ENCODE assay signal across 10 cellular contexts in the genomic region with DNA sequence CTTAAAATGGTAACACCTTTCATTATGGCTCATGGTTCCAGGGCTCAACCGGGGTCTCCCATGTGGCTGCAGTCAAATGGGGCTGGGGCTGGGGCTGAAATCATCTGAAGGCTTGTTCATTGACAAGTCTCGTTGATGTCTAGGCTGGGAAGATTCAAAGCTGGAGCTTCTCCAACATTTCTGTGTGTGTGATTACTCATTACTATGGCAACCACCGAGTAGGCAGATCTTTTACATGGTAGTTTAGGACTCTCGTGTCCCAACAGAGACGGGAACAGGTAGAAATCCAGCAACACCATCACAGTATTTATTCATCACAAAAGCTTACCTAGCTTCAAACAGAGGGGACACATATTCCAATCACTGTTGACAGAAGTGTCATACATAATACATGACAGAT. TPM values are rescaled to one million over a fixed set of nuclear protein-coding genes. Genes with fewer than 3 reads are reported as not detected.
DNase-seq lines count a peak whose midpoint lies in the region; ATAC-seq and TF ChIP-seq lines count a peak whose summit lies in the region.
"Had no signal": no experiment of that assay in that cellular context is flagged by ENCODE, and none has a peak within 500 bp of the region (broad histone marks: within the 10 kb centered on the region; RNA-seq: fewer than 3 reads in every experiment).

No MANE protein-coding gene starts in this region.

- peaks cover 19 to 88% of the 10 kb centered on the region in 2 donors for H3K4me1 ChIP-seq in adrenal gland (replicated peaks in 1 of 2)

- H3K4me3 Mint-ChIP-seq in activated naive CD8-positive, alpha-beta T cell, result peak overlapping the region; percentile 63
- no peak overlapping the region for H3K4me3 Mint-ChIP-seq in activated naive CD8-positive, alpha-beta T cell treated with anti-CD3 and anti-CD28 coated beads, Interleukin-2, amount 50 U/mL, for 24 hours
- H3K4me3 Mint-ChIP-seq in stimulated activated effector memory CD8-positive, alpha-beta T cell treated with anti-CD3 and anti-CD28 coated beads, Interleukin-12 subunit alpha, Interleukin-12 subunit beta, amount 100 ng/mL, for 72 hours, result peak overlapping the region; percentile 16

- no peak overlapping the region for H3K4me3 ChIP-seq in adrenal gland
- H3K4me3 ChIP-seq: skin epidermis had no signal

- no peak for ATAC-seq in activated naive CD8-positive, alpha-beta T cell treated with anti-CD3 and anti-CD28 coated beads, Interleukin-2, amount 50 U/mL, for 24 hours
- ATAC-seq in stimulated activated effector memory CD8-positive, alpha-beta T cell treated with anti-CD3 and anti-CD28 coated beads, Interleukin-12 subunit alpha, Interleukin-12 subunit beta, amount 100 ng/mL, for 72 hours, result no peak
- ATAC-seq: activated CD4-positive, CD25-positive, alpha-beta regulatory T cell treated with anti-CD3 and anti-CD28 coated beads, Interleukin-2, amount 50 U/mL, for 24 hours had no signal

- H3K36me3 ChIP-seq in adrenal gland (replicated peaks in 1 of 2), result peaks cover 0 to 4% of the 10 kb centered on the region in 2 donors

- peaks cover 3% of the 10 kb centered on the region for H3K36me3 Mint-ChIP-seq in activated naive CD8-positive, alpha-beta T cell
- peaks cover 12% of the 10 kb centered on the region for H3K36me3 Mint-ChIP-seq in activated naive CD8-positive, alpha-beta T cell treated with anti-CD3 and anti-CD28 coated beads, Interleukin-2, amount 50 U/mL, for 24 hours (ENCODE audit: low read depth)
- H3K36me3 Mint-ChIP-seq in stimulated activated effector memory CD8-positive, alpha-beta T cell treated with anti-CD3 and anti-CD28 coated beads, Interleukin-12 subunit alpha, Interleukin-12 subunit beta, amount 100 ng/mL, for 72 hours, result peaks cover 31% of the 10 kb centered on the region

- H3K27me3 ChIP-seq in adrenal gland, result no peaks in the 10 kb centered on the region

- no peaks in the 10 kb centered on the region for H3K9me3 ChIP-seq in adrenal gland (replicated peaks in 1 of 3)

- TF ChIP-seq POLR2A in adrenal gland (IDR thresholded peaks at IDR 0.05), result no peak

- H3K27ac ChIP-seq in adrenal gland, result no peak overlapping the region
- H3K27ac ChIP-seq: skin epidermis had no signal

- no peaks in the 10 kb centered on the region for H3K27me3 Mint-ChIP-seq in activated naive CD8-positive, alpha-beta T cell
- no peaks in the 10 kb centered on the region for H3K27me3 Mint-ChIP-seq in activated naive CD8-positive, alpha-beta T cell treated with anti-CD3 and anti-CD28 coated beads, Interleukin-2, amount 50 U/mL, for 24 hours

- peaks cover 84% of the 10 kb centered on the region for H3K4me1 Mint-ChIP-seq in activated naive CD8-positive, alpha-beta T cell (ENCODE audit: low read depth)
- peaks cover 75% of the 10 kb centered on the region for H3K4me1 Mint-ChIP-seq in activated naive CD8-positive, alpha-beta T cell treated with anti-CD3 and anti-CD28 coated beads, Interleukin-2, amount 50 U/mL, for 24 hours
- peaks cover 37% of the 10 kb centered on the region for H3K4me1 Mint-ChIP-seq in stimulated activated effector memory CD8-positive, alpha-beta T cell treated with anti-CD3 and anti-CD28 coated beads, Interleukin-12 subunit alpha, Interleukin-12 subunit beta, amount 100 ng/mL, for 72 hours

- peak overlapping the region; percentile 64 for H3K27ac Mint-ChIP-seq in activated naive CD8-positive, alpha-beta T cell
- no peak overlapping the region for H3K27ac Mint-ChIP-seq in activated naive CD8-positive, alpha-beta T cell treated with anti-CD3 and anti-CD28 coated beads, Interleukin-2, amount 50 U/mL, for 24 hours
- peak overlapping the region; percentile 55 for H3K27ac Mint-ChIP-seq in stimulated activated effector memory CD8-positive, alpha-beta T cell treated with anti-CD3 and anti-CD28 coated beads, Interleukin-12 subunit alpha, Interleukin-12 subunit beta, amount 100 ng/mL, for 72 hours

- no peak for DNase-seq in activated naive CD8-positive, alpha-beta T cell treated with anti-CD3 and anti-CD28 coated beads, Interleukin-2, amount 50 U/mL, for 24 hours
- DNase-seq in adrenal gland (peak; percentile 31 to 66 (median 46)), hepatic stellate cell (ENCODE audit: low spot score) (peak; percentile 19), NCI-H82 treated with DMSO at 0.1 percent for 48 hours (lab: John Stamatoyannopoulos, UW; ENCODE audit: unreplicated experiment) (no peak)
- no peak for DNase-seq in stimulated activated effector memory CD8-positive, alpha-beta T cell treated with anti-CD3 and anti-CD28 coated beads, Interleukin-12 subunit alpha, Interleukin-12 subunit beta, amount 100 ng/mL, for 72 hours (ENCODE audit: low spot score in 2 of 2)
- no peak for DNase-seq in activated CD8-positive, alpha-beta memory T cell treated with anti-CD3 and anti-CD28 coated beads, Interleukin-2, amount 50 U/mL, for 4 hours
- no peak for DNase-seq in activated CD8-positive, alpha-beta memory T cell treated with anti-CD3 and anti-CD28 coated beads, Interleukin-2, amount 50 U/mL, for 48 hours

- intact Hi-C loops in adrenal gland (cut with DNase I), result no loop called here

- TF ChIP-seq CTCF in adrenal gland (IDR thresholded peaks at IDR 0.05), result no peak

- no peaks in the 10 kb centered on the region for H3K9me3 Mint-ChIP-seq in activated naive CD8-positive, alpha-beta T cell (ENCODE audit: low read depth)
- no peaks in the 10 kb centered on the region for H3K9me3 Mint-ChIP-seq in activated naive CD8-positive, alpha-beta T cell treated with anti-CD3 and anti-CD28 coated beads, Interleukin-2, amount 50 U/mL, for 24 hours
- H3K9me3 Mint-ChIP-seq in stimulated activated effector memory CD8-positive, alpha-beta T cell treated with anti-CD3 and anti-CD28 coated beads, Interleukin-12 subunit alpha, Interleukin-12 subunit beta, amount 100 ng/mL, for 72 hours, result no peaks in the 10 kb centered on the region

- 26 to 45% (median 31%) methylated on average over 4 to 5 of the region's 5 CpGs for WGBS in adrenal gland, 4 donors

RNA-seq across cellular contexts. Expression of a gene that starts 7.8 kb away (rescaled TPM):
- total RNA-seq in adrenal gland, result 10 to 100 TPM; 24.6 to 63.0 (median 45.4) TPM
- polyA plus RNA-seq in adrenal gland, result 10 to 100 TPM; 29.4 to 64.0 (median 51.7) TPM

Comparison
In these comparisons a context has a peak if more than half of its experiments do, and no peak if none do; other contexts are left out.
1. DNase-seq: peak in adrenal gland (7 of 7) and hepatic stellate cell (single experiment); none in activated naive CD8-positive, alpha-beta T cell treated with anti-CD3 and anti-CD28 coated beads, Interleukin-2, amount 50 U/mL, for 24 hours (single experiment), stimulated activated effector memory CD8-positive, alpha-beta T cell treated with anti-CD3 and anti-CD28 coated beads, Interleukin-12 subunit alpha, Interleukin-12 subunit beta, amount 100 ng/mL, for 72 hours (0 of 2), NCI-H82 treated with DMSO at 0.1 percent for 48 hours (single experiment), activated CD8-positive, alpha-beta memory T cell treated with anti-CD3 and anti-CD28 coated beads, Interleukin-2, amount 50 U/mL, for 4 hours (single experiment) and activated CD8-positive, alpha-beta memory T cell treated with anti-CD3 and anti-CD28 coated beads, Interleukin-2, amount 50 U/mL, for 48 hours (single experiment).